ENCODE assay signal across 19 cellular contexts in the genomic region with DNA sequence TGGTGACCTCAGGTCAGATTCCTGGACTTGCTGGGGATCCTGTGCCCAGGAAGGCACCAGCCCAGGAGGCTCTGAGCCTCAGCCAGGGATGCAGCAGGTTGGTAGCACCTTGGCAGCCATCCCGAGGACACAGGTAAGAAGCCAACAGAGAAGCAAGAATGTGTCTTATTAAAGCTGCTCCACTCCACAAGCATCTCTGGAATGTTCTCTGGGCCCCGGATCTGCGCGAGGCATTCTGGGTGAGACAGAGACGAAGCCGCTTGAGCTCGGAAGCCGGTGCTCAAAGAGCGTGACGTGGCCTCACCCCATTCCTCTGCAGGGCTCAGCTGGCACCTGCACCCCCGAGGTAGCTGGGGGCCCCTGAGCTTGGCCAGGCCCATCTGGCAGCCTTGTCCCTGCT. TPM values are rescaled to one million over a fixed set of nuclear protein-coding genes. Genes with fewer than 3 reads are reported as not detected.
DNase-seq lines count a peak whose midpoint lies in the region; ATAC-seq and TF ChIP-seq lines count a peak whose summit lies in the region.
"Had no signal": no experiment of that assay in that cellular context is flagged by ENCODE, and none has a peak within 500 bp of the region (broad histone marks: within the 10 kb centered on the region; RNA-seq: fewer than 3 reads in every experiment).

No MANE protein-coding gene starts in this region.

- DNase-seq in AG04450 (ENCODE audit: low read depth, low spot score): no peak
- DNase-seq in SJCRH30: no peak
- peak in 1 of 2 experiments; percentile 57 for DNase-seq in mesothelial cell of epicardium (ENCODE audit: low spot score in 2 of 2, unreplicated experiment in 2 of 2)
- DNase-seq in HuH-7.5 (ENCODE audit: low spot score): no peak
- DNase-seq in effector CD8-positive, alpha-beta T cell (lab: John Stamatoyannopoulos, UW): no peak
- DNase-seq: activated CD8-positive, alpha-beta memory T cell treated with anti-CD3 and anti-CD28 coated beads, Interleukin-2, amount 50 U/mL, for 48 hours; activated naive CD4-positive, alpha-beta T cell treated with Interleukin-2 at 50 U/mL for 16 hours; CD8-positive, alpha-beta T cell; EL; NCI-H2081; stimulated activated CD4-positive, alpha-beta T cell treated with anti-CD3 and anti-CD28 coated beads, Interleukin-4, amount 100 ng/mL, for 4 hours; T-helper 2 cell had no signal

- POLR2A ChIA-PET in AG04450 (lab: Yijun Ruan, JAX): no interaction called here

- CTCF ChIA-PET in AG04450 (lab: Charles Lee): no interaction called here

- H3K9me3 ChIP-seq in AG04450 (ENCODE audit: control insufficient read depth, insufficient read depth, low read length) (no peaks in the 10 kb centered on the region; the same call in 1 of the 2 replicates), SJCRH30 (replicated peaks) (no peaks in the 10 kb centered on the region)
- H3K9me3 ChIP-seq: thoracic aorta had no signal

- no peaks in the 10 kb centered on the region for H3K9me3 Mint-ChIP-seq in mesothelial cell of epicardium
- H3K9me3 Mint-ChIP-seq: CD8-positive, alpha-beta T cell had no signal

- H3K27me3 ChIP-seq in AG04450 (ENCODE audit: control insufficient read depth, insufficient read depth, low read length) (peaks cover 19% of the 10 kb centered on the region), SJCRH30 (no peaks in the 10 kb centered on the region)

- no peaks in the 10 kb centered on the region for H3K36me3 Mint-ChIP-seq in mesothelial cell of epicardium
- H3K36me3 Mint-ChIP-seq: CD8-positive, alpha-beta T cell had no signal

- H3K4me1 Mint-ChIP-seq in mesothelial cell of epicardium: peaks cover 29% of the 10 kb centered on the region

- peaks cover 3% of the 10 kb centered on the region for H3K27me3 Mint-ChIP-seq in mesothelial cell of epicardium (ENCODE audit: low read depth)

- TF ChIP-seq CTCF in AG04450 (IDR thresholded peaks at IDR 0.05; ENCODE audit: low read depth, low read length) (no peak), mesothelial cell of epicardium (IDR thresholded peaks at IDR 0.05; ENCODE audit: unreplicated experiment) (no peak)

- no peak overlapping the region for H3K4me3 ChIP-seq in AG04450 (ENCODE audit: low read depth, low read length)
- H3K4me3 ChIP-seq in SJCRH30: peak overlapping the region; percentile 34; the same call in 1 of the 2 replicates
- H3K4me3 ChIP-seq: thoracic aorta had no signal

- H3K27ac Mint-ChIP-seq in mesothelial cell of epicardium: peak overlapping the region; percentile 79
- H3K27ac Mint-ChIP-seq: CD8-positive, alpha-beta T cell had no signal

- H3K4me3 Mint-ChIP-seq in mesothelial cell of epicardium: no peak overlapping the region
- H3K4me3 Mint-ChIP-seq: CD8-positive, alpha-beta T cell had no signal

- H3K4me1 ChIP-seq in SJCRH30: peaks cover 33% of the 10 kb centered on the region

- H3K27ac ChIP-seq in AG04450 (ENCODE audit: low read depth, low read length) (peak overlapping the region; percentile 11), SJCRH30 (no peak overlapping the region)
- H3K27ac ChIP-seq: thoracic aorta had no signal

- ATAC-seq in esophagus mucosa: peak; percentile 75
- ATAC-seq in HG02588 (IDR thresholded peaks at IDR 0.05; ENCODE audit: unreplicated experiment): no peak
- ATAC-seq in HG02678 (IDR thresholded peaks at IDR 0.05; ENCODE audit: unreplicated experiment): no peak
- ATAC-seq: CD8-positive, alpha-beta T cell; Right ventricle myocardium inferior had no signal

- no peaks in the 10 kb centered on the region for H3K36me3 ChIP-seq in SJCRH30
- H3K36me3 ChIP-seq: thoracic aorta had no signal

RNA-seq across cellular contexts. Expression of gene TEX19, which starts 3.0 kb away (rescaled TPM):
- 0.04 and 0.10 TPM in 2 replicates for polyA plus RNA-seq in AG04450 (2011; rRNA removed)
- polyA minus RNA-seq in AG04450 (2011; rRNA and poly(A)+ RNA removed): 0.18 TPM in 1 of 2 replicates, not detected in the other
- total RNA-seq in SJCRH30 (2014; rRNA removed; shearing (Covaris generic)): 1.0 and 1.4 TPM in 2 replicates
- not detected for total RNA-seq in esophagus mucosa
- 0.16 TPM in 1 of 3 replicates, not detected in the others for total RNA-seq in mesothelial cell of epicardium
- total RNA-seq: CD8-positive, alpha-beta T cell; mesenteric fat pad; Right ventricle myocardium inferior; thoracic aorta had no signal

RNA-seq across cellular contexts. Expression of gene UTS2R, which starts 15.5 kb away (rescaled TPM):
- polyA plus RNA-seq in AG04450 (2011; rRNA removed): not detected in 2 replicates
- not detected in 2 replicates for polyA minus RNA-seq in AG04450 (2011; rRNA and poly(A)+ RNA removed)
- 8.0 and 8.3 TPM in 2 replicates for total RNA-seq in SJCRH30 (2014; rRNA removed; shearing (Covaris generic))
- total RNA-seq in esophagus mucosa: not detected
- 6.1 to 7.6 TPM (median 6.5 TPM) in 3 replicates for total RNA-seq in mesothelial cell of epicardium
- total RNA-seq: CD8-positive, alpha-beta T cell; mesenteric fat pad had no signal

RNA-seq across cellular contexts. Expression of gene SECTM1, which starts 22.5 kb away (rescaled TPM):
- polyA plus RNA-seq in AG04450 (2011; rRNA removed): 8.0 and 12.5 TPM in 2 replicates
- 2.8 and 6.9 TPM in 2 replicates for polyA minus RNA-seq in AG04450 (2011; rRNA and poly(A)+ RNA removed)
- total RNA-seq in SJCRH30 (2014; rRNA removed; shearing (Covaris generic)): 0.36 and 1.1 TPM in 2 replicates
- 6.3 TPM for total RNA-seq in esophagus mucosa
- 5.8 to 7.0 TPM (median 7.0 TPM) in 3 replicates for total RNA-seq in mesothelial cell of epicardium

RNA-seq across cellular contexts. Expression of gene CD7, which starts 38.6 kb away (rescaled TPM):
- polyA plus RNA-seq in AG04450 (2011; rRNA removed): 0.11 TPM in 2 replicates
- polyA minus RNA-seq in AG04450 (2011; rRNA and poly(A)+ RNA removed): not detected in 2 replicates
- 4.8 and 6.3 TPM in 2 replicates for total RNA-seq in SJCRH30 (2014; rRNA removed; shearing (Covaris generic))
- 0.80 TPM for total RNA-seq in esophagus mucosa
- total RNA-seq in mesothelial cell of epicardium: 0.83 to 1.4 TPM (median 1.2 TPM) in 3 replicates
- total RNA-seq: A673 had no signal
